Comparison of ENCODE assay signal across 24 cellular contexts in genomic region chr5:64822329-64822728, GRCh38.
"Had no signal": no experiment of that assay in that cellular context is flagged by ENCODE, and none has a peak within 500 bp of the region (broad histone marks: within the 10 kb centered on the region; RNA-seq: fewer than 3 reads in every experiment).

No MANE protein-coding gene starts in this region.

- H3K9me3 Mint-ChIP-seq: activated T-cell treated with anti-CD3 and anti-CD28 coated beads, Interleukin-2, amount 50 U/mL, for 72 hours; central memory CD8-positive, alpha-beta T cell; nephron had no signal

- H3K27ac Mint-ChIP-seq: activated CD4-positive, alpha-beta T cell treated with anti-CD3 and anti-CD28 coated beads for 36 hours; activated T-cell treated with anti-CD3 and anti-CD28 coated beads, Interleukin-2, amount 50 U/mL, for 72 hours; nephron had no signal

- H3K36me3 ChIP-seq: ascending aorta, brain microvascular endothelial cell, heart right ventricle, right lobe of liver, upper lobe of left lung had no signal

- H3K27me3 ChIP-seq: ascending aorta, brain microvascular endothelial cell, heart right ventricle, right lobe of liver, SJCRH30, upper lobe of left lung had no signal

- H3K4me3 ChIP-seq: ascending aorta, heart right ventricle, right lobe of liver, SJCRH30, upper lobe of left lung had no signal

- H3K27me3 Mint-ChIP-seq: activated CD4-positive, alpha-beta T cell treated with anti-CD3 and anti-CD28 coated beads for 36 hours; central memory CD8-positive, alpha-beta T cell had no signal

- H3K27ac ChIP-seq: ascending aorta, brain microvascular endothelial cell, epithelial cell of prostate, parathyroid adenoma, right lobe of liver, SJCRH30 had no signal

- H3K4me3 Mint-ChIP-seq: activated CD4-positive, alpha-beta T cell treated with anti-CD3 and anti-CD28 coated beads for 36 hours; activated T-cell treated with anti-CD3 and anti-CD28 coated beads, Interleukin-2, amount 50 U/mL, for 72 hours; central memory CD8-positive, alpha-beta T cell; nephron had no signal

- ATAC-seq: activated CD4-positive, alpha-beta T cell treated with anti-CD3 and anti-CD28 coated beads for 36 hours; activated T-cell treated with anti-CD3 and anti-CD28 coated beads, Interleukin-2, amount 50 U/mL, for 72 hours; right lobe of liver; stimulated activated naive CD8-positive, alpha-beta T cell treated with anti-CD3 and anti-CD28 coated beads, Interleukin-15, Interleukin-2, amounts not matched to agents 100 U/mL and 50 U/mL, for 24 hours had no signal

- H3K9me3 ChIP-seq: ascending aorta, heart right ventricle, right lobe of liver, SJCRH30, upper lobe of left lung had no signal

- DNase-seq: activated CD4-positive, alpha-beta T cell treated with anti-CD3 and anti-CD28 coated beads for 36 hours; activated CD4-positive, alpha-beta T cell treated with anti-CD3 and anti-CD28 coated beads, Interleukin-2, amount 50 U/mL, for 4 hours; activated CD8-positive, alpha-beta memory T cell treated with anti-CD3 and anti-CD28 coated beads for 24 hours; activated CD8-positive, alpha-beta memory T cell treated with anti-CD3 and anti-CD28 coated beads, Interleukin-2, amount 50 U/mL, for 48 hours; activated effector memory CD4-positive, alpha-beta T cell treated with anti-CD3 and anti-CD28 coated beads, Interleukin-2, amount 50 U/mL, for 16 hours; activated naive CD4-positive, alpha-beta T cell treated with anti-CD3 and anti-CD28 coated beads, Interleukin-2, amount 50 U/mL, for 16 hours; activated T-cell treated with anti-CD3 and anti-CD28 coated beads, Interleukin-2, amount 50 U/mL, for 72 hours; brain microvascular endothelial cell; heart right ventricle; mammary epithelial cell; nucleus accumbens; right lobe of liver; SJCRH30; small intestine; stimulated activated CD4-positive, alpha-beta T cell treated with anti-CD3 and anti-CD28 coated beads, Interleukin-15, amount 100 ng/mL, for 24 hours; stimulated activated naive CD8-positive, alpha-beta T cell treated with anti-CD3 and anti-CD28 coated beads, Interleukin-15, Interleukin-2, amounts not matched to agents 100 U/mL and 50 U/mL, for 24 hours; T-helper 1 cell; T-helper 9 cell; upper lobe of left lung had no signal

- H3K4me1 Mint-ChIP-seq: nephron had no signal

- H3K4me1 ChIP-seq: ascending aorta, parathyroid adenoma, right lobe of liver, SJCRH30 had no signal
